9 cellular contexts compared by ENCODE assay signal in genomic region chr4:26218677-26219181, GRCh38.
A peak's percentile ranks its signal among the peaks of the same experiment; 100 is the strongest.
DNase-seq lines count a peak whose midpoint lies in the region; ATAC-seq and TF ChIP-seq lines count a peak whose summit lies in the region.
"Had no signal": no experiment of that assay in that cellular context is flagged by ENCODE, and none has a peak within 500 bp of the region (broad histone marks: within the 10 kb centered on the region; RNA-seq: fewer than 3 reads in every experiment).

No MANE protein-coding gene starts in this region.

- peaks cover 0 to 2% (median 0%) of the 10 kb centered on the region in 7 donors for H3K27me3 ChIP-seq in spleen (replicated peaks in 1 of 7)

- 38 to 67% (median 51%) methylated on average over 4 to 6 of the region's 6 CpGs for WGBS in spleen, 5 donors

- H3K4me3 ChIP-seq in spleen, result no peak overlapping the region

- no peaks in the 10 kb centered on the region for H3K9me3 ChIP-seq in spleen

- DNase-seq in cerebellar cortex (ENCODE audit: low spot score) (peak; percentile 75), spleen (no peak), cortex of kidney (lab: John Stamatoyannopoulos, UW) (no peak), NCI-H2029 treated with DMSO at 0.1 percent for 48 hours (lab: John Stamatoyannopoulos, UW) (no peak), islet precursor cell (no peak)
- DNase-seq: Karpas-422 had no signal

- H3K27ac ChIP-seq in spleen, result peak overlapping the region in 5 of 8 donors; percentile 8 to 80 (median 71)

- H3K36me3 ChIP-seq in spleen, result no peaks in the 10 kb centered on the region

- no peak for TF ChIP-seq CTCF in spleen (IDR thresholded peaks at IDR 0.05 in 8 of 11, conservative IDR thresholded peaks at IDR 0.05 in 3 of 11)

- ATAC-seq in GM19452 (IDR thresholded peaks at IDR 0.05; ENCODE audit: unreplicated experiment) (peak; percentile 28), HG03175 (IDR thresholded peaks at IDR 0.05; ENCODE audit: unreplicated experiment) (peak; percentile 19), GM21528 (IDR thresholded peaks at IDR 0.05; ENCODE audit: low FRiP score, unreplicated experiment) (no peak)

- intact Hi-C loops in spleen (cut with DNase I; ENCODE audit: low total_unique reads), result no loop called here

- peaks cover 0 to 20% (median 3%) of the 10 kb centered on the region in 6 donors for H3K4me1 ChIP-seq in spleen

- no peak for TF ChIP-seq POLR2A in spleen (IDR thresholded peaks at IDR 0.05)
